29 cellular contexts compared by ENCODE assay signal in the genomic region with DNA sequence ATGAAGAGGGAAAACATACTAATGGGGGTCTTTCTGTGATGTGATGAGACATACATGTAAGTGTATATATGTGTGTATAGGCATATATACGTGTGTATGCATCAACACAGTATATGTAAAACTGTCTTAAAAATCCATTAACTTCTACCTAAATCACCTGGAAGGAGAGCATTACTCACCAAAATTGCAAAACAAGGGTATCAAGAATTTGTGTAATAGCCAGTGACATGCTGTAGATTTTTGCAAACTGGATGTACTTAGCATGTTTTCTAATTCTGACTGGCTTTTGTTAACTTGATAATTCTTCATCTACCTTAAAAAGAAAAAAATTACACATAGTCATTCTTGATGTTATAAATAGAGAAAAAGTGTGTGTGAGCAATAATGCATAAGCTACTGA.
"Had no signal": no experiment of that assay in that cellular context is flagged by ENCODE, and none has a peak within 500 bp of the region (broad histone marks: within the 10 kb centered on the region; RNA-seq: fewer than 3 reads in every experiment).

No MANE protein-coding gene starts in this region.

- H3K36me3 ChIP-seq: Peyer's patch had no signal

- H3K27ac ChIP-seq: Peyer's patch, VCaP had no signal

- H3K4me3 ChIP-seq: Peyer's patch had no signal

- ATAC-seq: activated T-helper 17 cell treated with anti-CD3 and anti-CD28 coated beads, Interleukin-2, amount 50 U/mL, for 72 hours; T-cell had no signal

- DNase-seq: activated CD4-positive, alpha-beta memory T cell treated with anti-CD3 and anti-CD28 coated beads for 36 hours; activated CD4-positive, alpha-beta T cell treated with anti-CD3 and anti-CD28 coated beads, Interleukin-2, amount 10 ng/mL, durations not matched to agents 7 days and 5 days; activated CD4-positive, CD25-positive, alpha-beta regulatory T cell; activated CD8-positive, alpha-beta memory T cell treated with anti-CD3 and anti-CD28 coated beads for 24 hours; activated gamma-delta T cell; activated naive CD4-positive, alpha-beta T cell treated with anti-CD3 and anti-CD28 coated beads for 36 hours; activated T-cell treated with anti-CD3 and anti-CD28 coated beads for 4 hours; activated T-cell treated with anti-CD3 and anti-CD28 coated beads, Interleukin-2, amount 50 U/mL, for 48 hours; amygdala; cerebellar nuclear complex; Kasumi-1; KBM-7; NCI-H1092; NCI-H1417; NCI-H1694; NCI-H2029; NCI-H2107; NCI-H2171 treated with DMSO at 0.1 percent for 48 hours; NCI-H345; NCI-H510A; NCI-H526 treated with DMSO at 0.1 percent for 48 hours; NCI-H82; Peyer's patch; SHP77 treated with DMSO at 0.1 percent for 48 hours; T-cell; T-helper 2 cell; T1000 had no signal

- H3K9me3 ChIP-seq: Peyer's patch had no signal

- H3K4me1 ChIP-seq: Peyer's patch had no signal

- H3K27me3 ChIP-seq: Peyer's patch had no signal
